ENCODE assay signal across 9 cellular contexts in genomic region chr7:50047716-50048115, GRCh38. TPM values are rescaled to one million over a fixed set of nuclear protein-coding genes. Genes with fewer than 3 reads are reported as not detected.
"Had no signal": no experiment of that assay in that cellular context is flagged by ENCODE, and none has a peak within 500 bp of the region (broad histone marks: within the 10 kb centered on the region; RNA-seq: fewer than 3 reads in every experiment).

No MANE protein-coding gene starts in this region.

- FAIRE-seq: G401.6, GM12878, GM12891, GM12892, GM18507, GM19239 had no signal

- ATAC-seq: GM12878 had no signal

- DNase-seq: GDM1, GF-D8 had no signal

- H3K4me3 ChIP-seq: GM12878 had no signal

RNA-seq across cellular contexts. Expression of gene ZPBP, which starts 45.3 kb away (rescaled TPM):
- total RNA-seq: G401, GM12878 had no signal
- polyA plus RNA-seq: GM12878 had no signal
